ENCODE assay signal across 8 cellular contexts in the genomic region with DNA sequence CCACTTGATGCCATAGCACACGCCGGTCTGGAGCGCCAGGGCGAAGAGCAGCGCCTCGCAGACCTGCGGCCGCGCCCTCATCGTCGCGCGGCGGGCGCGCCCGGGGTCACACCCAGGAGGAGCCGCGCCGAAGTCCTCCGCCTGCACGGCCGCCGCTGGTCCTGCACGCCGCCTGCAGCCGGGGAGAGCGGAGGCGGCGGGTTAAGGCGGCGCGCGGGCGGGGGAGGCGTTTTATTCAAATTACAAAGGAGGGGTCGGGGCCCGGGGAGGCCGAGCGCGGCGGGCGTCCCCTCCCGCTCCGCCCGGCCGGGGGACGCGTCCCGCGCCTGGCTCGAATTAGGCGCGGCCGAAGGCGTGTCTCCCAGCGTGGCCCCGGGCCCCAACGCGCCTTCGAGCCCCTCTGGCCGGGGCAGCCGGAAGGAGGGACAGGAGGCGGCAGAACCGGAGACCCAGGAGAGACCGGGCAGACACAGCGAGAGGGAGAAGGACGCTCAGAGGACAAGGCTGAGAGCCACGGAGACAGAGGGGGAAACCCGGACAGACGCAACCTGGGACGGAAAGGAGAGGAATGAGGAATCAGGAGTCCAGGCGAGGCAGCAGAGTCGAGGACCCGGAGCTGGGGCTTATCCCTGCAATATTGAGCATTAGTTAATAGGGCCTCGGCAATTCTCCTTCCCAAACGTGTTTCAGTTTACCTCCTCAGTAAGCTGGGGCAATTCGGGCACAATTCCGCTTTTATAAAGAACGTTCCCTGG. TPM values are rescaled to one million over a fixed set of nuclear protein-coding genes. Genes with fewer than 3 reads are reported as not detected.
A peak's percentile ranks its signal among the peaks of the same experiment; 100 is the strongest.
DNase-seq lines count a peak whose midpoint lies in the region; ATAC-seq, FAIRE-seq and TF ChIP-seq lines count a peak whose summit lies in the region.

A gene (minus strand): TSS at position 176 of the 755 bp plus-strand sequence. CDS start 95 bp downstream, at position 81.

- H3K27me3 Mint-ChIP-seq in CD4-positive, alpha-beta T cell: peaks cover 48% of the 10 kb centered on the region

- no peak for FAIRE-seq in GM12891 (lab: Jason Lieb, UNC)

- CTCF ChIA-PET in CD4-positive, alpha-beta T cell (lab: Charles Lee): interaction anchor here (1.3 to 5.1 kb wide), 5 partner anchors 29 to 309 kb away, joined by 4 to 86 read pairs (median 6); no protein-coding TSS in a partner anchor

- TF ChIP-seq CTCF in CD4-positive, alpha-beta T cell (IDR thresholded peaks at IDR 0.05): no peak
- TF ChIP-seq CTCF in lower leg skin (IDR thresholded peaks at IDR 0.05): no peak

- DNase-seq in CD4-positive, alpha-beta T cell: peak in 4 of 10 experiments; percentile 9 to 41 (median 22)
- DNase-seq in SJSA1 (ENCODE audit: low read depth in 1 of 2, low spot score in 2 of 2) (no peak), cerebellum (ENCODE audit: low spot score) (no peak), lower leg skin (ENCODE audit: low spot score in 2 of 2) (peak in 1 of 2 donors; percentile 92), GM12891 (ENCODE audit: insufficient read length, low spot score) (no peak), anterior cingulate cortex (lab: John Stamatoyannopoulos, UW) (no peak)

- H3K9ac ChIP-seq in subcutaneous abdominal adipose tissue (ENCODE audit: low read length in 5 of 5): peak within 1 kb of the TSS; percentile 38 to 73 (median 53)

- H3K36me3 ChIP-seq in SJSA1 (no peaks in the 10 kb centered on the region), subcutaneous abdominal adipose tissue (ENCODE audit: control insufficient read depth in 5 of 5, insufficient read depth in 5 of 5, low read length in 5 of 5) (peaks cover 0 to 33% (median 24%) of the 10 kb centered on the region in 5 donors)

- intact Hi-C loops in CD4-positive, alpha-beta T cell (cut with DNase I, micrococcal nuclease): loop anchor here (1.0 to 10.0 kb wide), 7 partner anchors 112 to 476 kb away; a partner anchor contains a TSS
- intact Hi-C loops in lower leg skin (cut with DNase I; ENCODE audit: low total_unique reads): no loop called here

- H3K27ac ChIP-seq in CD4-positive, alpha-beta T cell (ENCODE audit: low read depth, low read length): no peak within 1 kb of the TSS
- H3K27ac ChIP-seq in SJSA1 (no peak within 1 kb of the TSS), subcutaneous abdominal adipose tissue (ENCODE audit: low read depth, low read length) (peak within 1 kb of the TSS; percentile 54)

- H3K36me3 Mint-ChIP-seq in CD4-positive, alpha-beta T cell (ENCODE audit: low read depth): no peaks in the 10 kb centered on the region

- ATAC-seq in CD4-positive, alpha-beta T cell (ENCODE audit: poor library complexity): peak; percentile 10
- ATAC-seq in HG02678 (IDR thresholded peaks at IDR 0.05; ENCODE audit: unreplicated experiment): peak; percentile 31

- H3K27ac Mint-ChIP-seq in CD4-positive, alpha-beta T cell: no peak within 1 kb of the TSS

- POLR2A ChIA-PET in CD4-positive, alpha-beta T cell (lab: Charles Lee): interaction anchor here (2.5 to 4.6 kb wide), 2 partner anchors 26 to 111 kb away, joined by 17 to 52 read pairs; no protein-coding TSS in a partner anchor

- peak within 1 kb of the TSS; percentile 86 for H3K4me3 Mint-ChIP-seq in CD4-positive, alpha-beta T cell

- H3K4me1 Mint-ChIP-seq in CD4-positive, alpha-beta T cell (ENCODE audit: low read depth): peaks cover 21% of the 10 kb centered on the region

- H3K4me3 ChIP-seq in SJSA1 (peak within 1 kb of the TSS; percentile 25), lower leg skin (ENCODE audit: low read depth, poor library complexity, severe bottlenecking) (peak within 1 kb of the TSS; percentile 31), subcutaneous abdominal adipose tissue (ENCODE audit: low read depth in 1 of 5, low read length in 5 of 5) (peak within 1 kb of the TSS; percentile 79 to 86 (median 80))

- H3K9me3 Mint-ChIP-seq in CD4-positive, alpha-beta T cell: no peaks in the 10 kb centered on the region

- 0% methylated on average over 27 to 46 of the region's 80 CpGs for WGBS in lower leg skin, 2 donors

- H3K4me1 ChIP-seq in SJSA1 (replicated peaks) (peaks cover 42% of the 10 kb centered on the region), subcutaneous abdominal adipose tissue (ENCODE audit: control insufficient read depth in 5 of 5, insufficient read depth in 5 of 5, low read length in 5 of 5) (peaks cover 4 to 78% (median 66%) of the 10 kb centered on the region in 5 donors)

- TF ChIP-seq POLR2A in lower leg skin (IDR thresholded peaks at IDR 0.05) (no peak), GM12891 (IDR thresholded peaks at IDR 0.05; ENCODE audit: low read depth, low read length) (no peak)

- H3K9me3 ChIP-seq in CD4-positive, alpha-beta T cell (ENCODE audit: control insufficient read depth, low read length): no peaks in the 10 kb centered on the region
- H3K9me3 ChIP-seq in SJSA1 (replicated peaks) (no peaks in the 10 kb centered on the region), subcutaneous abdominal adipose tissue (ENCODE audit: control insufficient read depth in 5 of 5, low read length in 5 of 5) (no peaks in the 10 kb centered on the region)

- H3K27me3 ChIP-seq in CD4-positive, alpha-beta T cell (ENCODE audit: control insufficient read depth, insufficient read depth, low read length): peaks cover 74% of the 10 kb centered on the region
- H3K27me3 ChIP-seq in SJSA1 (replicated peaks) (peaks cover 40% of the 10 kb centered on the region), subcutaneous abdominal adipose tissue (ENCODE audit: control insufficient read depth in 5 of 5, insufficient read depth in 4 of 5, low read length in 5 of 5) (peaks cover 0 to 4% (median under 1%) of the 10 kb centered on the region in 5 donors)

TF ChIP-seq in GM12891, 5 proteins besides CTCF, POLR2A, EP300 and RAD21:
- TF ChIP-seq POU2F2 (IDR thresholded peaks at IDR 0.05; ENCODE audit: low read depth, low read length) (no peak), POLR2AphosphoS5 (IDR thresholded peaks at IDR 0.05; ENCODE audit: low read depth, low read length) (no peak), PAX5 (IDR thresholded peaks at IDR 0.05; ENCODE audit: insufficient read depth, low read length, severe bottlenecking) (no peak), SPI1 (IDR thresholded peaks at IDR 0.05; ENCODE audit: low read depth, low read length) (no peak), TAF1 (IDR thresholded peaks at IDR 0.05; ENCODE audit: low read depth, low read length) (no peak)

RNA-seq across cellular contexts. Expression of the gene that starts here (rescaled TPM):
- total RNA-seq in CD4-positive, alpha-beta T cell: 1 to 10 TPM in 1 of 2 experiments, under 1 TPM in 1; 0.30 to 1.2 TPM
- not detected in 2 replicates for total RNA-seq in SJSA1 (2014; rRNA removed; shearing (Covaris generic))
- 11.0 TPM for total RNA-seq in cerebellum
- 10 to 100 TPM in 1 of 4 donors, 1 to 10 TPM in 3; 4.2 to 11.4 (median 7.4) TPM for total RNA-seq in lower leg skin
- polyA plus RNA-seq in GM12891 (2012; ENCODE audit: low read depth, missing spikeins): not detected

Comparison
In these comparisons a context has a peak if more than half of its experiments do, and no peak if none do; other contexts are left out.
1. H3K4me3 ChIP-seq: peak in every context shown above with its lines; median percentile 80 in subcutaneous abdominal adipose tissue; 31 in lower leg skin; 25 in SJSA1.